In genomic region chr16:51402239-51402638, GRCh38 we compare ENCODE assay signal across 22 cellular contexts.
"Had no signal": no experiment of that assay in that cellular context is flagged by ENCODE, and none has a peak within 500 bp of the region (broad histone marks: within the 10 kb centered on the region; RNA-seq: fewer than 3 reads in every experiment).

No MANE protein-coding gene starts in this region.

- H3K27ac Mint-ChIP-seq: endodermal cell; naive thymus-derived CD8-positive, alpha-beta T cell; progenitor cell of endocrine pancreas; stimulated activated effector memory CD8-positive, alpha-beta T cell treated with anti-CD3 and anti-CD28 coated beads, Interleukin-12 subunit alpha, Interleukin-12 subunit beta, amount 100 ng/mL, for 72 hours had no signal

- H3K9me3 ChIP-seq: gastrocnemius medialis, lower lobe of right lung, ovary, transverse colon, upper lobe of right lung, uterus had no signal

- H3K4me3 Mint-ChIP-seq: endodermal cell; naive thymus-derived CD8-positive, alpha-beta T cell; stimulated activated effector memory CD8-positive, alpha-beta T cell treated with anti-CD3 and anti-CD28 coated beads, Interleukin-12 subunit alpha, Interleukin-12 subunit beta, amount 100 ng/mL, for 72 hours had no signal

- H3K36me3 ChIP-seq: gastrocnemius medialis, left ventricle myocardium inferior, lower lobe of right lung, ovary, transverse colon, upper lobe of right lung, uterus had no signal

- H3K4me1 ChIP-seq: gastrocnemius medialis, left ventricle myocardium inferior, lower lobe of right lung, transverse colon, upper lobe of right lung, uterus had no signal

- H3K27me3 ChIP-seq: gastrocnemius medialis, ovary, transverse colon, upper lobe of right lung, uterus had no signal

- H3K4me1 Mint-ChIP-seq: naive thymus-derived CD8-positive, alpha-beta T cell; stimulated activated effector memory CD8-positive, alpha-beta T cell treated with anti-CD3 and anti-CD28 coated beads, Interleukin-12 subunit alpha, Interleukin-12 subunit beta, amount 100 ng/mL, for 72 hours had no signal

- H3K36me3 Mint-ChIP-seq: naive thymus-derived CD8-positive, alpha-beta T cell; stimulated activated effector memory CD8-positive, alpha-beta T cell treated with anti-CD3 and anti-CD28 coated beads, Interleukin-12 subunit alpha, Interleukin-12 subunit beta, amount 100 ng/mL, for 72 hours had no signal

- H3K4me3 ChIP-seq: gastrocnemius medialis, left ventricle myocardium inferior, lower lobe of right lung, ovary, smooth muscle cell, transverse colon, upper lobe of right lung, uterus had no signal

- H3K27ac ChIP-seq: epithelial cell of prostate, gastrocnemius medialis, left ventricle myocardium inferior, lower lobe of right lung, ovary, transverse colon, upper lobe of right lung had no signal

- ATAC-seq: esophagus mucosa; gastrocnemius medialis; left cardiac atrium; lower lobe of right lung; naive thymus-derived CD8-positive, alpha-beta T cell; stimulated activated effector memory CD8-positive, alpha-beta T cell treated with anti-CD3 and anti-CD28 coated beads, Interleukin-12 subunit alpha, Interleukin-12 subunit beta, amount 100 ng/mL, for 72 hours; stimulated activated naive CD8-positive, alpha-beta T cell treated with anti-CD3 and anti-CD28 coated beads, Interleukin-15, Interleukin-2, amounts not matched to agents 100 U/mL and 50 U/mL, for 24 hours; upper lobe of right lung had no signal

- DNase-seq: effector CD8-positive, alpha-beta T cell; endodermal cell; gastrocnemius medialis; head of caudate nucleus; left cardiac atrium; left ventricle myocardium inferior; lower lobe of right lung; naive thymus-derived CD8-positive, alpha-beta T cell; occipital lobe; stimulated activated CD4-positive, alpha-beta T cell treated with anti-CD3 and anti-CD28 coated beads, Interleukin-12 subunit alpha, Interleukin-12 subunit beta, amount 100 ng/mL, for 4 hours; stimulated activated CD4-positive, alpha-beta T cell treated with anti-CD3 and anti-CD28 coated beads, Interleukin-1b, Interleukin-23, amount 100 ng/mL, for 48 hours; stimulated activated CD4-positive, alpha-beta T cell treated with anti-CD3 and anti-CD28 coated beads, Interleukin-4, amount 100 ng/mL, for 24 hours; stimulated activated naive CD8-positive, alpha-beta T cell treated with anti-CD3 and anti-CD28 coated beads, Interleukin-15, Interleukin-2, amounts not matched to agents 100 U/mL and 50 U/mL, for 24 hours; transverse colon; upper lobe of right lung; uterus had no signal

- H3K27me3 Mint-ChIP-seq: naive thymus-derived CD8-positive, alpha-beta T cell had no signal
